In the genomic region with DNA sequence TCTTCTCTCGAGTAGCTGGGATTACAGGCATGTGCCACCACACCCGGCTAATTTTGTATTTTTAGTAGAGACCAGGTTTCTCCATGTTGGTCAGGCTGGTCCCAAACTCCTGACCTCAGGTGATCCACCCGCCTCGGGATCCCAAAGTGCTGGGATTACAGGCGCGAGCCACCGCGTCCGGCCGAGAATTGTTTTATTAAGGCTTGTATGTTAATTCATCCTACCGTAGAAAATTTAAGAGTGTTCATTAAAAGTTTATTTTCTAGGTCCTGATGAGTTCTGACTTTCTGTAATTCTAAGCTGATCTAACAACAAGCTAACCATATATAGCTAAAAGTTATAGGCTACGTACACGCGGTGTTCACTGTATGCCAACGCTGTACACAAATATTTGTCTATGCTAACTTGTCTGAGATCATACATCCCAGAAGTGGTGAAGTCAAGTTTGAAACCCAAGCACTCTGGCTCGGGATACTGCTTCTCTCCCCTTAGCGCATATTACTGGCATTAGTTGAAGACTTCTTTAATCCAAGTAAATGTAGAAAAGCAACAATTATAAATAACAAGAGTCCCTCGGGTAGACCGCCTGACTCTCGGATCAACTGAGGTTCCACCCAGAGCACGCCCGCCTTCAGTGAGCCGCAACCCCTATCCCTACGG, we compare ENCODE assay signal across 8 cellular contexts. TPM values are rescaled to one million over a fixed set of nuclear protein-coding genes. Genes with fewer than 3 reads are reported as not detected.
DNase-seq lines count a peak whose midpoint lies in the region; ATAC-seq, FAIRE-seq and TF ChIP-seq lines count a peak whose summit lies in the region.

No MANE protein-coding gene starts in this region.

- no peaks in the 10 kb centered on the region for H3K9me3 ChIP-seq in A673 (ENCODE audit: low read depth, low read length, poor library complexity, severe bottlenecking)

- BruUV-seq in A673 (replicated peaks; lab: Mats Ljungman, UMichigan), result TSS peak; percentile 98

- FAIRE-seq in bronchial epithelial cell (lab: Jason Lieb, UNC), result no peak

- CTCF ChIA-PET in A673 (lab: Charles Lee), result no interaction called here

- TF ChIP-seq CTCF in A673 (conservative IDR thresholded peaks at IDR 0.05; ENCODE audit: low read depth, low read length) (no peak), bronchial epithelial cell (IDR thresholded peaks at IDR 0.05; ENCODE audit: insufficient read depth, low read length, severe bottlenecking) (no peak)

- ATAC-seq in GM18520 (IDR thresholded peaks at IDR 0.05; ENCODE audit: unreplicated experiment), result peak; percentile 20
- ATAC-seq in HG03039 (IDR thresholded peaks at IDR 0.05; ENCODE audit: unreplicated experiment), result peak; percentile 32
- peak; percentile 69 for ATAC-seq in left colon

- intact Hi-C loops in A673 (cut with micrococcal nuclease; ENCODE audit: unreplicated experiment), result loop anchor here (10.0 kb wide), 1 partner anchor 695 kb away; the partner anchor contains the start of gene TM7SF3
- intact Hi-C loops in left colon (cut with DNase I, micrococcal nuclease), result no loop called here

- H3K27me3 ChIP-seq in A673 (replicated peaks; ENCODE audit: insufficient read depth, low read depth, low read length, poor library complexity), result no peaks in the 10 kb centered on the region
- H3K27me3 ChIP-seq in bronchial epithelial cell (ENCODE audit: control insufficient read depth, insufficient read depth, low read length), result no peaks in the 10 kb centered on the region

- peak overlapping the region; percentile 78 for H3K4me3 ChIP-seq in A673 (ENCODE audit: low read depth, low read length, poor library complexity, severe bottlenecking)
- H3K4me3 ChIP-seq in bronchial epithelial cell (ENCODE audit: low read depth, low read length), result peak overlapping the region; percentile 70

- H3K27ac ChIP-seq in A673 (ENCODE audit: low read depth, low read length, poor library complexity, severe bottlenecking) (peak overlapping the region; percentile 83), substantia nigra (ENCODE audit: low read depth, low read length, poor library complexity, severe bottlenecking) (peak overlapping the region; percentile 80)

- H3K36me3 ChIP-seq in A673 (ENCODE audit: insufficient read depth, low read length, poor library complexity, severe bottlenecking) (no peaks in the 10 kb centered on the region), bronchial epithelial cell (ENCODE audit: control insufficient read depth, insufficient read depth, low read length) (peaks cover 6% of the 10 kb centered on the region)

- POLR2A ChIA-PET in A673 (lab: Charles Lee; ENCODE audit: low non-redundant PET), result no interaction called here

- peak; percentile 51 for DNase-seq in A673 (ENCODE audit: low spot score)
- DNase-seq in NCI-H345 treated with DMSO at 0.1 percent for 48 hours (lab: John Stamatoyannopoulos, UW; ENCODE audit: unreplicated experiment), result peak; percentile 85
- DNase-seq in bronchial epithelial cell (ENCODE audit: low read depth), result peak; percentile 66
- DNase-seq in left colon, result peak in 1 of 2 donors; percentile 39
- DNase-seq in substantia nigra (lab: John Stamatoyannopoulos, UW), result peak in 5 of 49 donors; percentile 0 to 43 (median 11)
- no peak for DNase-seq in NAMALWA (ENCODE audit: low spot score)

- H3K4me1 ChIP-seq in A673 (ENCODE audit: insufficient read depth, low read length, poor library complexity, severe bottlenecking), result peaks cover 6% of the 10 kb centered on the region

RNA-seq across cellular contexts. Expression of gene MRPS35, which starts 0.6 kb away (rescaled TPM):
- total RNA-seq in A673 (2021), result 62.9 and 65.9 TPM in 2 replicates
- total RNA-seq in bronchial epithelial cell, result 57.2 and 69.8 TPM in 2 replicates
- total RNA-seq in left colon, result 10 to 100 TPM; 59.1 to 72.2 TPM

RNA-seq across cellular contexts. Expression of gene REP15, which starts 13.8 kb away (rescaled TPM):
- 1.1 and 1.5 TPM in 2 replicates for total RNA-seq in A673 (2021)
- 0.51 and 0.53 TPM in 2 replicates for total RNA-seq in bronchial epithelial cell
- total RNA-seq in left colon, result 10 to 100 TPM; 53.9 to 59.1 TPM

Comparison
In these comparisons a context has a peak if more than half of its experiments do, and no peak if none do; other contexts are left out.
1. RNA of gene REP15, which starts 13.8 kb away (total RNA-seq): 53.9 to 59.1 TPM in left colon; 1.1 to 1.5 TPM in A673 and 0.51 to 0.53 TPM in bronchial epithelial cell; every median in the first group is over 10 times any median in the second.
2. Peak in every context shown above with its lines, with median percentiles within 50 percentile points of each other: ATAC-seq.